In the genomic region with DNA sequence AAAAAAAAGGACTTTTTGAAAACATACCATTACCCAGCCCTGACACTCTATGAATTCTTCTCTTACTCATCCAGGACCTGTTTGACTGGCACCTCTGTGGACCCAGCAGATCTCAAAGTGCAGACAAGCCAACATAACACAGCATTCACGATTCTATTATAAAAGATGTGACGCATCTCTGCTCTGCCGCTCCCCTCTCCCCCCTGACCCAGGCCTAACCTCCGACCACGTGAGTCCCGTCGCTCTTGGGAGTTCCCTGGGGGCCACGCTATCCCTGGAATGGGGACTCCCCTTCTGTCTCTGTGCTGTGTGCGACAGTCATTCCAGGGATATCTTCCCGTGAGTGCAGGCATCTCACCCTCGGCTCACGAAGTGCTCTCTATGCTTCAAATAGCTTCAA, we compare ENCODE assay signal across 26 cellular contexts. TPM values are rescaled to one million over a fixed set of nuclear protein-coding genes. Genes with fewer than 3 reads are reported as not detected.
"Had no signal": no experiment of that assay in that cellular context is flagged by ENCODE, and none has a peak within 500 bp of the region (broad histone marks: within the 10 kb centered on the region; RNA-seq: fewer than 3 reads in every experiment).

No MANE protein-coding gene starts in this region.

- H3K27me3 ChIP-seq: breast epithelium, Peyer's patch had no signal

- H3K4me1 ChIP-seq: breast epithelium, Peyer's patch had no signal

- H3K27ac ChIP-seq: breast epithelium, Peyer's patch, RWPE1 had no signal

- H3K9me3 ChIP-seq: breast epithelium, Peyer's patch had no signal

- H3K36me3 ChIP-seq: breast epithelium, Peyer's patch had no signal

- H3K4me3 ChIP-seq: breast epithelium, Peyer's patch had no signal

- DNase-seq: activated B cell treated with CpG ODN at 0.5 μM for 24 hours; activated CD4-positive, alpha-beta T cell treated with anti-CD3 and anti-CD28 coated beads for 1 hour; activated CD4-positive, alpha-beta T cell treated with anti-CD3 and anti-CD28 coated beads, Interleukin-2, amount 10 ng/mL, durations not matched to agents 24 days and 14 days; activated CD4-positive, alpha-beta T cell treated with anti-CD3 and anti-CD28 coated beads, Interleukin-2, amount 50 U/mL, for 48 hours; activated CD8-positive, alpha-beta memory T cell treated with anti-CD3 and anti-CD28 coated beads, Interleukin-2, amount 10 ng/mL, durations not matched to agents 7 days and 5 days; activated effector memory CD4-positive, alpha-beta T cell treated with Interleukin-2 at 50 U/mL for 16 hours; activated naive CD4-positive, alpha-beta T cell; activated T-cell treated with anti-CD3 and anti-CD28 coated beads, Interleukin-2, amount 50 U/mL, for 24 hours; aorta; central memory CD4-positive, alpha-beta T cell; KG1; NCI-H1048; NCI-H146; NCI-H187 treated with DMSO at 0.1 percent for 48 hours; NCI-H2081 treated with DMSO at 0.1 percent for 48 hours; NCI-H345; NCI-H510A; NCI-H526 treated with DMSO at 0.1 percent for 48 hours; OCI-M1; Peyer's patch; SHP77 treated with DMSO at 0.1 percent for 48 hours had no signal

- ATAC-seq: activated CD8-positive, alpha-beta memory T cell treated with anti-CD3 and anti-CD28 coated beads, Interleukin-2, amount 10 ng/mL, durations not matched to agents 7 days and 5 days had no signal

RNA-seq across cellular contexts. Expression of a gene that starts 21.1 kb away (rescaled TPM):
- total RNA-seq: activated B cell treated with CpG ODN at 0.5 μM for 24 hours; activated CD4-positive, alpha-beta T cell treated with anti-CD3 and anti-CD28 coated beads, Interleukin-2, amount 10 ng/mL, durations not matched to agents 24 days and 14 days; activated CD8-positive, alpha-beta memory T cell treated with anti-CD3 and anti-CD28 coated beads, Interleukin-2, amount 10 ng/mL, durations not matched to agents 7 days and 5 days; activated T-helper 1 cell treated with anti-CD3 and anti-CD28 coated beads, Interleukin-12 subunit alpha, Interleukin-12 subunit beta, Interleukin-2, Interleukin-4 antibody, amounts not matched to agents 30 ng/mL and 10 ng/mL and 1 ng/mL, durations not matched to agents 14 hours and 24 hours and 36 hours; aorta; LHCN-M2; Peyer's patch; SK-MEL-5 had no signal
- polyA plus RNA-seq: aorta had no signal
